ENCODE assay signal across 26 cellular contexts in the genomic region with DNA sequence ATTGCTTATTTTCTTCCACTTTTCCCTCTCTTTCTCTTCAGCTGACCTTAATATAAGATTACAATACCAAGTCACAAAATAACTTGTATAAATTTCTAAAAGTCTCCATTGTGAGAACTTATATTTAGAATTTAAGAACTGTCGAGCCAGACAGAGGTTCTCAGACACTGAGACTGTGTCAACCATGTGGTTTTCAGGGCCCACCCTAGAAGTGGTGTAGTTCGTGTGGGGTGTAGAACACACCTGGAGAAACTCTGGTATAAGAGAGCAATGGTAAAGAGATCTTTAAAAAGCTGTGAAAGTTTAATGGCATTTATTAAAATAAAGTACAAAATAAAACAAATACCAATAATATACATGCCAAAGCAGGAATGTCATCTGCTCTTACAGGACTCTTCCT. TPM values are rescaled to one million over a fixed set of nuclear protein-coding genes. Genes with fewer than 3 reads are reported as not detected.
DNase-seq lines count a peak whose midpoint lies in the region; ATAC-seq, FAIRE-seq and TF ChIP-seq lines count a peak whose summit lies in the region.
"Had no signal": no experiment of that assay in that cellular context is flagged by ENCODE, and none has a peak within 500 bp of the region (broad histone marks: within the 10 kb centered on the region; RNA-seq: fewer than 3 reads in every experiment).

No MANE protein-coding gene starts in this region.

- no peak for TF ChIP-seq RAD21 in A549 (conservative IDR thresholded peaks at IDR 0.05 in 1 of 2, IDR thresholded peaks at IDR 0.05 in 1 of 2)

- H3K9me3 Mint-ChIP-seq in chondrocyte (ENCODE audit: low read depth), result no peaks in the 10 kb centered on the region
- no peaks in the 10 kb centered on the region for H3K9me3 Mint-ChIP-seq in Calu3 (ENCODE audit: low read depth, unreplicated experiment)
- H3K9me3 Mint-ChIP-seq in stimulated activated naive B cell treated with anti-CD40 and anti-IgM and Interleukin-4, amounts not matched to agents 10 μg/mL and 1 μg/mL and 100 μg/mL, for 72 hours, result no peaks in the 10 kb centered on the region
- H3K9me3 Mint-ChIP-seq: CD4-positive, alpha-beta memory T cell; GM23338; IgD-negative memory B cell; nephron had no signal

- H3K27ac Mint-ChIP-seq in chondrocyte (ENCODE audit: unreplicated experiment), result peak overlapping the region; percentile 93
- no peak overlapping the region for H3K27ac Mint-ChIP-seq in Calu3 (ENCODE audit: unreplicated experiment)
- H3K27ac Mint-ChIP-seq in stimulated activated naive B cell treated with anti-CD40 and anti-IgM and Interleukin-4, amounts not matched to agents 10 μg/mL and 1 μg/mL and 100 μg/mL, for 72 hours, result no peak overlapping the region
- H3K27ac Mint-ChIP-seq: GM23338, nephron had no signal

- no peak for TF ChIP-seq CTCF in A549 (IDR thresholded peaks at IDR 0.05)
- TF ChIP-seq CTCF in chondrocyte (IDR thresholded peaks at IDR 0.05), result no peak
- no peak for TF ChIP-seq CTCF in sigmoid colon (IDR thresholded peaks at IDR 0.05)
- no peak for TF ChIP-seq CTCF in Calu3 (IDR thresholded peaks at IDR 0.05; ENCODE audit: unreplicated experiment)

- TF ChIP-seq POLR2A in A549 (IDR thresholded peaks at IDR 0.05; ENCODE audit: low read length) (no peak), sigmoid colon (IDR thresholded peaks at IDR 0.05) (no peak)

- POLR2A ChIA-PET in A549 (lab: Yijun Ruan, JAX), result no interaction called here

- no peak for ATAC-seq in A549
- ATAC-seq in HG03442 (IDR thresholded peaks at IDR 0.05; ENCODE audit: unreplicated experiment), result peak; percentile 35
- ATAC-seq in HG03097 (IDR thresholded peaks at IDR 0.05; ENCODE audit: low FRiP score, unreplicated experiment), result no peak
- ATAC-seq in stimulated activated naive B cell treated with anti-CD40 and anti-IgM and Interleukin-4, amounts not matched to agents 10 μg/mL and 1 μg/mL and 100 μg/mL, for 72 hours (replicated peaks), result no peak
- ATAC-seq: GM23338 had no signal

- no peak for DNase-seq in A549 (ENCODE audit: low read depth in 1 of 2, low spot score in 1 of 2)
- DNase-seq in chondrocyte (ENCODE audit: low spot score), result no peak
- DNase-seq in sigmoid colon, result no peak
- DNase-seq in NCI-H446 (lab: John Stamatoyannopoulos, UW), result no peak
- no peak for DNase-seq in Calu3
- no peak for DNase-seq in stimulated activated naive B cell treated with anti-CD40 and anti-IgM and Interleukin-4, amounts not matched to agents 10 μg/mL and 1 μg/mL and 100 μg/mL, for 72 hours
- DNase-seq: activated CD4-positive, alpha-beta T cell treated with anti-CD3 and anti-CD28 coated beads, Interleukin-2, amount 50 U/mL, for 1 hour; activated naive CD4-positive, alpha-beta T cell; activated T-cell treated with anti-CD3 and anti-CD28 coated beads for 4 hours; amniotic stem cell; CD4-positive, alpha-beta memory T cell; DMS79 treated with DMSO at 0.1 percent for 48 hours; mesendoderm; NCI-H187 treated with DMSO at 0.1 percent for 48 hours; NCI-H2227 treated with DMSO at 0.1 percent for 48 hours; NCI-H774; PC-9; stimulated activated CD4-positive, alpha-beta T cell treated with anti-CD3 and anti-CD28 coated beads, Interleukin-1b, Interleukin-23, amount 100 ng/mL, for 48 hours; stimulated activated naive CD4-positive, alpha-beta T cell treated with Interleukin-2 at 50 U/mL for 16 hours had no signal

- intact Hi-C loops in sigmoid colon (cut with DNase I), result no loop called here
- intact Hi-C loops in Calu3 (cut with micrococcal nuclease; ENCODE audit: unreplicated experiment), result no loop called here

- no peaks in the 10 kb centered on the region for H3K27me3 ChIP-seq in sigmoid colon

- H3K4me3 Mint-ChIP-seq in chondrocyte (ENCODE audit: unreplicated experiment), result no peak overlapping the region
- H3K4me3 Mint-ChIP-seq in Calu3 (ENCODE audit: low read depth, unreplicated experiment), result no peak overlapping the region
- no peak overlapping the region for H3K4me3 Mint-ChIP-seq in stimulated activated naive B cell treated with anti-CD40 and anti-IgM and Interleukin-4, amounts not matched to agents 10 μg/mL and 1 μg/mL and 100 μg/mL, for 72 hours
- H3K4me3 Mint-ChIP-seq: CD4-positive, alpha-beta memory T cell; GM23338; IgD-negative memory B cell; nephron had no signal

- peak overlapping the region; percentile 23 to 55; a peak in 2 of 6 replicates for H3K27ac ChIP-seq in A549
- peak overlapping the region; percentile 28 to 100 (median 53) for H3K27ac ChIP-seq in sigmoid colon
- H3K27ac ChIP-seq: PC-9 had no signal

- H3K4me1 ChIP-seq in A549 (peaks cover 58% of the 10 kb centered on the region), sigmoid colon (peaks cover 0 to 58% (median 46%) of the 10 kb centered on the region in 4 donors)

- WGBS in A549 (ENCODE audit: missing lambda C conversion rate), result 62% methylated on average over 2 of the region's 2 CpGs
- 76 to 77% methylated on average over 2 of the region's 2 CpGs for WGBS in sigmoid colon, 2 donors

- H3K9me3 ChIP-seq in A549 (no peaks in the 10 kb centered on the region), sigmoid colon (no peaks in the 10 kb centered on the region)

- H3K4me3 ChIP-seq in A549, result no peak overlapping the region
- no peak overlapping the region for H3K4me3 ChIP-seq in sigmoid colon
- H3K4me3 ChIP-seq: GM23338, PC-9 had no signal

- H3K4me2 ChIP-seq in A549, result peak overlapping the region; percentile 73
- H3K4me2 ChIP-seq: GM23338, PC-9 had no signal

- H3K27me3 Mint-ChIP-seq in chondrocyte (ENCODE audit: low read depth), result no peaks in the 10 kb centered on the region
- H3K27me3 Mint-ChIP-seq in Calu3 (ENCODE audit: unreplicated experiment), result no peaks in the 10 kb centered on the region
- no peaks in the 10 kb centered on the region for H3K27me3 Mint-ChIP-seq in stimulated activated naive B cell treated with anti-CD40 and anti-IgM and Interleukin-4, amounts not matched to agents 10 μg/mL and 1 μg/mL and 100 μg/mL, for 72 hours
- H3K27me3 Mint-ChIP-seq: CD4-positive, alpha-beta memory T cell; IgD-negative memory B cell had no signal

- no TSS peak for BruUV-seq in Calu3 (replicated peaks; lab: Mats Ljungman, UMichigan)

- CTCF ChIA-PET in A549 (lab: Yijun Ruan, JAX) (no interaction called here), Calu3 (lab: Charles Lee) (no interaction called here)

- peaks cover 60% of the 10 kb centered on the region for H3K4me1 Mint-ChIP-seq in chondrocyte (ENCODE audit: low read depth)
- H3K4me1 Mint-ChIP-seq in Calu3 (ENCODE audit: low read depth, unreplicated experiment), result no peaks in the 10 kb centered on the region
- peaks cover 10 to 23% of the 10 kb centered on the region in 2 donors for H3K4me1 Mint-ChIP-seq in stimulated activated naive B cell treated with anti-CD40 and anti-IgM and Interleukin-4, amounts not matched to agents 10 μg/mL and 1 μg/mL and 100 μg/mL, for 72 hours
- H3K4me1 Mint-ChIP-seq: nephron had no signal

- FAIRE-seq in A549 (lab: Jason Lieb, UNC), result no peak
- FAIRE-seq: GM19239, urothelium cell line had no signal

- H3K36me3 ChIP-seq in sigmoid colon, result peaks cover 0 to 13% (median 2%) of the 10 kb centered on the region in 4 donors

- H3K36me3 Mint-ChIP-seq in chondrocyte (ENCODE audit: low read depth) (peaks cover 25% of the 10 kb centered on the region), Calu3 (ENCODE audit: insufficient read depth, unreplicated experiment) (peaks cover 5% of the 10 kb centered on the region)
- peaks cover 27 to 31% of the 10 kb centered on the region in 2 donors for H3K36me3 Mint-ChIP-seq in stimulated activated naive B cell treated with anti-CD40 and anti-IgM and Interleukin-4, amounts not matched to agents 10 μg/mL and 1 μg/mL and 100 μg/mL, for 72 hours

- TF ChIP-seq EP300 in A549 (IDR thresholded peaks at IDR 0.05), result no peak
- TF ChIP-seq EP300 in sigmoid colon (IDR thresholded peaks at IDR 0.05), result no peak

TF ChIP-seq in A549, 52 proteins besides CTCF, POLR2A, EP300 and RAD21 (continues in another document):
- TF ChIP-seq PHF8 (IDR thresholded peaks at IDR 0.05; ENCODE audit: borderline replicate concordance, low read depth), result no peak
- TF ChIP-seq KDM1A (IDR thresholded peaks at IDR 0.05; ENCODE audit: low read depth), result no peak
- TF ChIP-seq EHMT2 (IDR thresholded peaks at IDR 0.05; ENCODE audit: low read depth), result no peak
- TF ChIP-seq PBX3 (IDR thresholded peaks at IDR 0.05), result no peak
- no peak for TF ChIP-seq CBX2 (IDR thresholded peaks at IDR 0.05; ENCODE audit: borderline replicate concordance, low read depth)
- TF ChIP-seq MAZ (IDR thresholded peaks at IDR 0.05; ENCODE audit: borderline replicate concordance, low read depth, low read length), result no peak
- no peak for TF ChIP-seq ZNF302 (CRISPR knock-in tag; IDR thresholded peaks at IDR 0.05)
- TF ChIP-seq, protein P1, sequence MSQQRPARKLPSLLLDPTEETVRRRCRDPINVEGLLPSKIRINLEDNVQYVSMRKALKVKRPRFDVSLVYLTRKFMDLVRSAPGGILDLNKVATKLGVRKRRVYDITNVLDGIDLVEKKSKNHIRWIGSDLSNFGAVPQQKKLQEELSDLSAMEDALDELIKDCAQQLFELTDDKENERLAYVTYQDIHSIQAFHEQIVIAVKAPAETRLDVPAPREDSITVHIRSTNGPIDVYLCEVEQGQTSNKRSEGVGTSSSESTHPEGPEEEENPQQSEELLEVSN (IDR thresholded peaks at IDR 0.05; ENCODE audit: borderline replicate concordance, low read depth), result no peak
- no peak for TF ChIP-seq BHLHE40 (IDR thresholded peaks at IDR 0.05; ENCODE audit: low read depth, low read length)

RNA-seq across cellular contexts. Expression of gene CPEB2, which starts 19.7 kb away (rescaled TPM):
- 16.8 and 24.3 TPM in 2 replicates for polyA plus RNA-seq in A549 (2011; rRNA removed)
- 2.9 and 3.3 TPM in 2 replicates for polyA plus RNA-seq in A549 (2012; cell fraction: cytosol; rRNA removed)
- 4.4 and 7.5 TPM in 2 replicates for polyA plus RNA-seq in A549 (2012; cell fraction: nucleus; rRNA removed)
- polyA plus RNA-seq in A549 (2017; fragmentation: RNase III; extraction: RNeasy Plus Mini Kit Qiagen cat#74134 plus additional on column Dnase treatment), result 11.4 to 16.4 TPM (median 16.2 TPM) in 3 replicates
- 19.8 and 21.3 TPM in 2 replicates for polyA minus RNA-seq in A549 (2011; rRNA and poly(A)+ RNA removed)
- 35.4 to 47.0 TPM (median 38.7 TPM) in 3 replicates for total RNA-seq in chondrocyte
- total RNA-seq in sigmoid colon, result 10 to 100 TPM; 27.5 to 39.2 (median 30.4) TPM
- 1 to 10 TPM; 6.4 to 9.6 (median 7.2) TPM for polyA plus RNA-seq in sigmoid colon
- 6.6 and 7.3 TPM in 2 replicates for total RNA-seq in Calu3 (2022)
